8 cellular contexts compared by ENCODE assay signal in the genomic region with DNA sequence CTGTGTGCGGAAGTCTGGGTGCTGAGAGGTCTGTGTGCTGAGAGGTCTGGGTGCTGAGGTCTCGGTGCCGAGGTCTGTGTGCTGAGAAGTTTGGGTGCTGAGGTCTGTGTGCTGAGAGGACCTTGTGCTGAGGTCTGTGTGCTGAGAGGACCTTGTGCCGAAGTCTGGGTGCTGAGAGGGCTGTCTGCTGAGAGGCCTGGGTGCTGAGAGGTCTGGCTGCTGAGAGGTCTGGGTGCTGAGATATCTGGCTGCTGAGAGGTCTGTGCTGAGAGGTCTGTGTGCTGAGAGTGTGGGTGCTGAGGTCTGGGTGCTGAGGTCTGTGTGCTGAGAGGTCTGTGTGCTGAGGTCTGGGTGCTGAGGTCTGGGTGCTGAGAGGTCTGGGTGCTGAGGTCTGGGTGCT.
A peak's percentile ranks its signal among the peaks of the same experiment; 100 is the strongest.
DNase-seq lines count a peak whose midpoint lies in the region; ATAC-seq and TF ChIP-seq lines count a peak whose summit lies in the region.
"Not testable (repeated sequence)": the region's sequence is repeated elsewhere in the genome, so short reads cannot be mapped to it uniquely, and the experiment has no call there.

No MANE protein-coding gene starts in this region.

- DNase-seq in activated CD8-positive, alpha-beta memory T cell treated with anti-CD3 and anti-CD28 coated beads for 24 hours: peak; percentile 21
- DNase-seq in activated T-cell treated with anti-CD3 and anti-CD28 coated beads, Interleukin-2, amount 50 U/mL, for 24 hours: peak; percentile 11
- peak; percentile 6 for DNase-seq in activated naive CD8-positive, alpha-beta T cell treated with anti-CD3 and anti-CD28 coated beads, Interleukin-2, amount 10 ng/mL, durations not matched to agents 7 days and 5 days
- peak; percentile 3 for DNase-seq in left ventricle myocardium superior
- peak; percentile 75 for DNase-seq in osteoblast (ENCODE audit: insufficient read length, low spot score, missing footprints)
- peak; percentile 27 for DNase-seq in spleen
- DNase-seq in type B pancreatic cell (ENCODE audit: extremely low spot score, unreplicated experiment): peak; percentile 39
- DNase-seq in ureter (ENCODE audit: low spot score): peak; percentile 23

- not testable (repeated sequence) for H3K27me3 Mint-ChIP-seq in activated T-cell treated with anti-CD3 and anti-CD28 coated beads, Interleukin-2, amount 50 U/mL, for 24 hours; activated naive CD8-positive, alpha-beta T cell treated with anti-CD3 and anti-CD28 coated beads, Interleukin-2, amount 10 ng/mL, durations not matched to agents 7 days and 5 days; type B pancreatic cell

- H3K4me1 Mint-ChIP-seq in activated T-cell treated with anti-CD3 and anti-CD28 coated beads, Interleukin-2, amount 50 U/mL, for 24 hours (ENCODE audit: low read depth); activated naive CD8-positive, alpha-beta T cell treated with anti-CD3 and anti-CD28 coated beads, Interleukin-2, amount 10 ng/mL, durations not matched to agents 7 days and 5 days; type B pancreatic cell (ENCODE audit: unreplicated experiment): not testable (repeated sequence)

- not testable (repeated sequence) for H3K4me3 Mint-ChIP-seq in activated T-cell treated with anti-CD3 and anti-CD28 coated beads, Interleukin-2, amount 50 U/mL, for 24 hours; activated naive CD8-positive, alpha-beta T cell treated with anti-CD3 and anti-CD28 coated beads, Interleukin-2, amount 10 ng/mL, durations not matched to agents 7 days and 5 days; type B pancreatic cell

- H3K27me3 ChIP-seq in osteoblast (ENCODE audit: insufficient read depth, low read length) (peaks cover 22% of the 10 kb centered on the region), spleen (replicated peaks in 1 of 7) (peaks cover 0 to 11% (median 0%) of the 10 kb centered on the region in 7 donors)

- TF ChIP-seq POLR2A in spleen (IDR thresholded peaks at IDR 0.05): not testable (repeated sequence)

- H3K4me2 ChIP-seq in osteoblast (ENCODE audit: insufficient read depth, low read length): not testable (repeated sequence)

- H3K4me1 ChIP-seq in osteoblast (ENCODE audit: insufficient read depth, low read length); spleen: not testable (repeated sequence)

- POLR2A ChIA-PET in activated naive CD8-positive, alpha-beta T cell treated with anti-CD3 and anti-CD28 coated beads, Interleukin-2, amount 10 ng/mL, durations not matched to agents 7 days and 5 days (lab: Charles Lee): not testable (repeated sequence)

- H2AFZ ChIP-seq in osteoblast (ENCODE audit: low read length): not testable (repeated sequence)

- not testable (repeated sequence) for H3K9me3 Mint-ChIP-seq in activated T-cell treated with anti-CD3 and anti-CD28 coated beads, Interleukin-2, amount 50 U/mL, for 24 hours; activated naive CD8-positive, alpha-beta T cell treated with anti-CD3 and anti-CD28 coated beads, Interleukin-2, amount 10 ng/mL, durations not matched to agents 7 days and 5 days; type B pancreatic cell

- not testable (repeated sequence) for H3K9me3 ChIP-seq in osteoblast (ENCODE audit: low read depth, low read length)
- peaks cover 0 to 33% (median 24%) of the 10 kb centered on the region in 8 donors for H3K9me3 ChIP-seq in spleen

- not testable (repeated sequence) for TF ChIP-seq CTCF in osteoblast (IDR thresholded peaks at IDR 0.05; ENCODE audit: extremely low read depth, low read depth, low read length); spleen (IDR thresholded peaks at IDR 0.05 in 8 of 11, conservative IDR thresholded peaks at IDR 0.05 in 3 of 11); type B pancreatic cell (conservative IDR thresholded peaks at IDR 0.05)

- not testable (repeated sequence) for H3K36me3 ChIP-seq in osteoblast (ENCODE audit: insufficient read depth, low read length); spleen

- H3K79me2 ChIP-seq in osteoblast (ENCODE audit: insufficient read depth, low read length): not testable (repeated sequence)

- H3K27ac ChIP-seq in osteoblast (ENCODE audit: low read depth, low read length); spleen: not testable (repeated sequence)

- not testable (repeated sequence) for H3K4me3 ChIP-seq in osteoblast (ENCODE audit: insufficient read depth, low read length); spleen

- not testable (repeated sequence) for H3K36me3 Mint-ChIP-seq in activated T-cell treated with anti-CD3 and anti-CD28 coated beads, Interleukin-2, amount 50 U/mL, for 24 hours (ENCODE audit: low read depth); activated naive CD8-positive, alpha-beta T cell treated with anti-CD3 and anti-CD28 coated beads, Interleukin-2, amount 10 ng/mL, durations not matched to agents 7 days and 5 days; type B pancreatic cell

- 81 to 100% (median 94%) methylated on average over 4 of the region's 4 CpGs for WGBS in spleen, 5 donors

- not testable (repeated sequence) for H4K20me1 ChIP-seq in osteoblast (ENCODE audit: insufficient read depth, low read length)

- intact Hi-C loops in left ventricle myocardium superior (cut with micrococcal nuclease); spleen (cut with DNase I; ENCODE audit: low total_unique reads): not testable (repeated sequence)

- not testable (repeated sequence) for ATAC-seq in activated naive CD8-positive, alpha-beta T cell treated with anti-CD3 and anti-CD28 coated beads, Interleukin-2, amount 10 ng/mL, durations not matched to agents 7 days and 5 days (ENCODE audit: low read depth); left ventricle myocardium superior

- not testable (repeated sequence) for H3K27ac Mint-ChIP-seq in activated T-cell treated with anti-CD3 and anti-CD28 coated beads, Interleukin-2, amount 50 U/mL, for 24 hours; activated naive CD8-positive, alpha-beta T cell treated with anti-CD3 and anti-CD28 coated beads, Interleukin-2, amount 10 ng/mL, durations not matched to agents 7 days and 5 days; type B pancreatic cell

Comparison
In these comparisons a context has a peak if more than half of its experiments do, and no peak if none do; other contexts are left out.
1. DNase-seq: peak in every context shown above with its lines; median percentile 75 in osteoblast; 39 in type B pancreatic cell; 27 in spleen; 23 in ureter; 21 in activated CD8-positive, alpha-beta memory T cell treated with anti-CD3 and anti-CD28 coated beads for 24 hours; 11 in activated T-cell treated with anti-CD3 and anti-CD28 coated beads, Interleukin-2, amount 50 U/mL, for 24 hours; 6 in activated naive CD8-positive, alpha-beta T cell treated with anti-CD3 and anti-CD28 coated beads, Interleukin-2, amount 10 ng/mL, durations not matched to agents 7 days and 5 days; 3 in left ventricle myocardium superior.